In genomic region chr3:15331606-15332404, GRCh38 we compare ENCODE assay signal across 8 cellular contexts. TPM values are rescaled to one million over a fixed set of nuclear protein-coding genes. Genes with fewer than 3 reads are reported as not detected.
DNase-seq lines count a peak whose midpoint lies in the region; ATAC-seq lines count a peak whose summit lies in the region.

No MANE protein-coding gene starts in this region.

- H3K27me3 ChIP-seq in SJCRH30 = no peaks in the 10 kb centered on the region

- H3K27ac ChIP-seq in SJCRH30 (no peak overlapping the region), angular gyrus (ENCODE audit: low read depth, low read length) (peak overlapping the region; percentile 82)

- no peaks in the 10 kb centered on the region for H3K36me3 ChIP-seq in SJCRH30

- peak; percentile 13 to 32 for DNase-seq in SJCRH30
- DNase-seq in skeletal muscle cell (ENCODE audit: low read depth) = no peak
- DNase-seq in epidermal melanocyte (ENCODE audit: insufficient read length, low spot score) = no peak
- DNase-seq in ureter (ENCODE audit: low spot score) = no peak

- H3K9me3 ChIP-seq in SJCRH30 (replicated peaks) = no peaks in the 10 kb centered on the region

- ATAC-seq in GM18502 (IDR thresholded peaks at IDR 0.05; ENCODE audit: poor library complexity, unreplicated experiment) (peak; percentile 40), HG02852 (IDR thresholded peaks at IDR 0.05; ENCODE audit: unreplicated experiment) (peak; percentile 16)

- H3K4me1 ChIP-seq in SJCRH30 = peaks cover 28% of the 10 kb centered on the region

- peak overlapping the region; percentile 91 for H3K4me3 ChIP-seq in SJCRH30
- peak overlapping the region; percentile 89 for H3K4me3 ChIP-seq in iPS-11a (ENCODE audit: low read depth, low read length)
- H3K4me3 ChIP-seq in skeletal muscle cell (ENCODE audit: low read depth, low read length) = peak overlapping the region; percentile 91

RNA-seq across cellular contexts. Expression of gene SH3BP5, which starts 0.6 kb away (rescaled TPM):
- 8.1 and 8.5 TPM in 2 replicates for total RNA-seq in SJCRH30 (2014; rRNA removed; shearing (Covaris generic))
- 68.0 TPM for total RNA-seq in ureter

Comparison
In these comparisons a context has a peak if more than half of its experiments do, and no peak if none do; other contexts are left out.
1. DNase-seq: peak in SJCRH30 (2 of 2); none in skeletal muscle cell (single experiment), epidermal melanocyte (single experiment) and ureter (single experiment).
2. Peak in every context shown above with its lines, with median percentiles within 50 percentile points of each other: H3K4me3 ChIP-seq.